Comparison of ENCODE assay signal across 8 cellular contexts in genomic region chr16:57300387-57301125, GRCh38. TPM values are rescaled to one million over a fixed set of nuclear protein-coding genes. Genes with fewer than 3 reads are reported as not detected.
DNase-seq lines count a peak whose midpoint lies in the region; ATAC-seq, FAIRE-seq and TF ChIP-seq lines count a peak whose summit lies in the region.

No MANE protein-coding gene starts in this region.

- peaks cover 0 to 3% (median 0%) of the 10 kb centered on the region in 7 donors for H3K9me3 Mint-ChIP-seq in CD4-positive, CD25-positive, alpha-beta regulatory T cell

- H3K4me3 ChIP-seq in CD4-positive, CD25-positive, alpha-beta regulatory T cell (ENCODE audit: low read depth, low read length), result peak overlapping the region; percentile 90
- H3K4me3 ChIP-seq in dorsolateral prefrontal cortex (peak overlapping the region; percentile 29 to 73 (median 60)), HepG2 (replicated peaks in 1 of 3; ENCODE audit: insufficient read depth in 1 of 3, low read depth in 2 of 3, low read length in 3 of 3) (peak overlapping the region; percentile 62 to 84 (median 63))

- no peak overlapping the region for H2AFZ ChIP-seq in HepG2 (ENCODE audit: low read length)

- no peaks in the 10 kb centered on the region for H3K27me3 ChIP-seq in CD4-positive, CD25-positive, alpha-beta regulatory T cell (ENCODE audit: control insufficient read depth, insufficient read depth, low read length)
- H3K27me3 ChIP-seq in dorsolateral prefrontal cortex, result no peaks in the 10 kb centered on the region
- H3K27me3 ChIP-seq in HepG2 (ENCODE audit: control insufficient read depth in 1 of 2, insufficient read depth in 2 of 2, low read length in 2 of 2), result no peaks in the 10 kb centered on the region; a peak in 1 of 5 replicates

- H4K20me1 ChIP-seq in HepG2 (ENCODE audit: insufficient read depth, low read length), result no peaks in the 10 kb centered on the region; the same call in 1 of the 2 replicates

- in situ Hi-C loops in HepG2 (cut with HindIII; ENCODE audit: extremely low pct_ligation_motif_present, low pct_unique_long_range_greater_than_20kb), result loop anchor here (5.0 kb wide), 3 partner anchors 72 to 217 kb away; partner anchors contain the start of gene CX3CL1

- TF ChIP-seq CTCF in dorsolateral prefrontal cortex (IDR thresholded peaks at IDR 0.05 in 54 of 56, conservative IDR thresholded peaks at IDR 0.05 in 2 of 56; ENCODE audit: low read depth in 1 of 56, partially characterized antibody in 56 of 56), result peak; percentile 89 to 100 (median 98)
- peak; percentile 100 for TF ChIP-seq CTCF in HepG2 (CRISPR knock-in tag; IDR thresholded peaks at IDR 0.05)

- intact Hi-C loops in dorsolateral prefrontal cortex (cut with DNase I) (loop anchor here (1.0 to 5.0 kb wide), 8 partner anchors 55 to 222 kb away; partner anchors contain the start of genes ARL2BP (in 1 of the 2), CX3CL1 (in 1 of the 2), PSME3IP1 (in 1 of the 2) and RSPRY1 (in 1 of the 2)), HepG2 (cut with micrococcal nuclease; ENCODE audit: unreplicated experiment) (loop anchor here (1.0 to 2.0 kb wide), 5 partner anchors 56 to 219 kb away; partner anchors contain the start of genes ARL2BP and CX3CL1)

- no peak overlapping the region for H3K27ac Mint-ChIP-seq in CD4-positive, CD25-positive, alpha-beta regulatory T cell

- H3K4me1 Mint-ChIP-seq in CD4-positive, CD25-positive, alpha-beta regulatory T cell, result peaks cover 0 to 12% (median 4%) of the 10 kb centered on the region in 4 donors

- peaks cover 19% of the 10 kb centered on the region for H3K4me1 ChIP-seq in CD4-positive, CD25-positive, alpha-beta regulatory T cell (ENCODE audit: control insufficient read depth, insufficient read depth, low read length, poor library complexity, severe bottlenecking)
- H3K4me1 ChIP-seq in HepG2 (ENCODE audit: insufficient read depth, low read length), result peaks cover 76% of the 10 kb centered on the region

- peak in 1 of 2 experiments; percentile 16; a peak in 1 of 4 replicates for TF ChIP-seq EP300 in HepG2 (IDR thresholded peaks at IDR 0.05; ENCODE audit: low read depth in 2 of 2, low read length in 2 of 2)
- TF ChIP-seq EP300 in HepG2 (CRISPR knock-in tag; IDR thresholded peaks at IDR 0.05; ENCODE audit: borderline replicate concordance), result no peak; the same call in none of the 2 replicates

- peak; percentile 95 to 97 for ATAC-seq in CD4-positive, CD25-positive, alpha-beta regulatory T cell (ENCODE audit: low read depth in 2 of 2)
- peak; percentile 85 for ATAC-seq in GM19452 (IDR thresholded peaks at IDR 0.05; ENCODE audit: unreplicated experiment)
- peak; percentile 86 for ATAC-seq in HG03571 (IDR thresholded peaks at IDR 0.05; ENCODE audit: unreplicated experiment)
- ATAC-seq in HepG2, result peak; percentile 72

- H3K36me3 ChIP-seq in CD4-positive, CD25-positive, alpha-beta regulatory T cell (ENCODE audit: control insufficient read depth, insufficient read depth, low read length), result no peaks in the 10 kb centered on the region
- H3K36me3 ChIP-seq in HepG2 (replicated peaks in 1 of 2; ENCODE audit: control insufficient read depth in 1 of 2, insufficient read depth in 2 of 2, low read length in 2 of 2), result no peaks in the 10 kb centered on the region

- no peaks in the 10 kb centered on the region for H3K79me2 ChIP-seq in HepG2 (ENCODE audit: insufficient read depth, low read length)

- peak; percentile 97 to 100 (median 99) for DNase-seq in CD4-positive, CD25-positive, alpha-beta regulatory T cell
- DNase-seq in NCI-H748 treated with DMSO at 0.1 percent for 48 hours (lab: John Stamatoyannopoulos, UW) (peak; percentile 91), dorsolateral prefrontal cortex (peak; percentile 97 to 100 (median 99)), HepG2 (ENCODE audit: low spot score) (peak; percentile 99)
- peak; percentile 97 for DNase-seq in activated CD4-positive, alpha-beta T cell treated with anti-CD3 and anti-CD28 coated beads, Interleukin-2, amount 50 U/mL, for 4 hours
- DNase-seq in stimulated activated CD4-positive, alpha-beta T cell treated with anti-CD3 and anti-CD28 coated beads, Interleukin-2, amount 100 ng/mL, for 4 hours (ENCODE audit: low read depth), result peak; percentile 97

- BruUV-seq in HepG2 (replicated peaks; lab: Mats Ljungman, UMichigan), result no TSS peak

- peak; percentile 100 for TF ChIP-seq RAD21 in HepG2 (CRISPR knock-in tag; IDR thresholded peaks at IDR 0.05)

- peak overlapping the region; percentile 54 for H3K9ac ChIP-seq in HepG2 (ENCODE audit: insufficient read depth, low read depth, low read length)

- peak; percentile 100 for FAIRE-seq in HepG2 (lab: Jason Lieb, UNC)

- H3K27ac ChIP-seq in CD4-positive, CD25-positive, alpha-beta regulatory T cell (ENCODE audit: insufficient read depth, low read length, poor library complexity, severe bottlenecking), result peak overlapping the region; percentile 86
- H3K27ac ChIP-seq in dorsolateral prefrontal cortex (peak overlapping the region; percentile 81 to 99 (median 95)), HepG2 (ENCODE audit: extremely low read length, insufficient read depth, low read length) (peak overlapping the region; percentile 59)

- H3K4me2 ChIP-seq in HepG2 (ENCODE audit: low read depth, low read length), result peak overlapping the region; percentile 99

- TF ChIP-seq POLR2A in HepG2 (IDR thresholded peaks at IDR 0.05; ENCODE audit: insufficient read depth in 1 of 2, low read depth in 2 of 2, low read length in 2 of 2), result no peak

- H3K4me3 Mint-ChIP-seq in CD4-positive, CD25-positive, alpha-beta regulatory T cell, result no peak overlapping the region

- peaks cover 5% of the 10 kb centered on the region for H3K27me3 Mint-ChIP-seq in CD4-positive, CD25-positive, alpha-beta regulatory T cell

- CTCF ChIA-PET in HepG2 (lab: Yijun Ruan, JAX; ENCODE audit: low intra/inter-chr PET ratio, low total read pairs), result interaction anchor here (0.8 to 6.2 kb wide), 8 partner anchors 72 to 219 kb away, joined by 3 to 142 read pairs (median 4); partner anchors contain the start of gene CX3CL1

- POLR2A ChIA-PET in HepG2 (lab: Yijun Ruan, JAX), result interaction anchor here (0.6 to 12.2 kb wide), 19 partner anchors 11 to 218 kb away, joined by 3 to 303 read pairs (median 4); partner anchors contain the start of genes ARL2BP, CX3CL1, POLR2C and PSME3IP1

- H3K9me3 ChIP-seq in CD4-positive, CD25-positive, alpha-beta regulatory T cell (ENCODE audit: control insufficient read depth in 2 of 2, low read length in 2 of 2), result no peaks in the 10 kb centered on the region
- H3K9me3 ChIP-seq in HepG2 (ENCODE audit: low read length), result no peaks in the 10 kb centered on the region

- WGBS in HepG2 (ENCODE audit: low lambda C conversion rate), result 16% methylated on average over 35 of the region's 36 CpGs

- peaks cover 2% of the 10 kb centered on the region for H3K36me3 Mint-ChIP-seq in CD4-positive, CD25-positive, alpha-beta regulatory T cell

RNA-seq across cellular contexts. Expression of gene PLLP, which starts 16.1 kb away (rescaled TPM):
- total RNA-seq in CD4-positive, CD25-positive, alpha-beta regulatory T cell, result not detected
- 1 to 10 TPM in 2 of 4 donors, under 1 TPM in 2; 0.46 to 1.3 (median 0.82) TPM for polyA plus RNA-seq in CD4-positive, CD25-positive, alpha-beta regulatory T cell
- total RNA-seq in dorsolateral prefrontal cortex, result 100 to 1,000 TPM in 55 of 120 experiments, 10 to 100 TPM in 65; 20.8 to 459 (median 91.3) TPM
- 39.5 and 60.6 TPM in 2 replicates for total RNA-seq in HepG2 (2016; rRNA removed; fragmentation: Illumina TruSeq; extraction: Trizol)
- 31.6 and 42.4 TPM in 2 replicates for total RNA-seq in HepG2 (2016; cell fraction: cytosol; rRNA removed; fragmentation: Illumina TruSeq; extraction: Trizol; ENCODE audit: low read depth)
- total RNA-seq in HepG2 (2016; cell fraction: insoluble cytoplasmic fraction; rRNA removed; fragmentation: Illumina TruSeq; extraction: Trizol), result 36.8 and 62.7 TPM in 2 replicates
- 53.7 and 65.8 TPM in 2 replicates for total RNA-seq in HepG2 (2016; cell fraction: membrane; rRNA removed; fragmentation: Illumina TruSeq; extraction: Trizol)
- 44.1 and 48.9 TPM in 2 replicates for total RNA-seq in HepG2 (2016; cell fraction: nucleus; rRNA removed; fragmentation: Illumina TruSeq; extraction: Trizol)
- polyA plus RNA-seq in HepG2 (2011; rRNA removed), result 127 and 160 TPM in 2 replicates
- polyA plus RNA-seq in HepG2 (2011; cell fraction: cytosol; rRNA removed), result 145 and 183 TPM in 2 replicates
- polyA plus RNA-seq in HepG2 (2011; cell fraction: nucleus; rRNA removed), result 77.5 and 88.9 TPM in 2 replicates
- 40.5 and 51.4 TPM in 2 replicates for polyA plus RNA-seq in HepG2 (2012)
- 35.9 and 51.7 TPM in 2 replicates for polyA plus RNA-seq in HepG2 (2016; cell fraction: cytosol; fragmentation: Illumina TruSeq; extraction: Trizol; ENCODE audit: low read depth)
- polyA plus RNA-seq in HepG2 (2016; cell fraction: insoluble cytoplasmic fraction; fragmentation: Illumina TruSeq; extraction: Trizol; ENCODE audit: low read depth), result 47.5 and 48.8 TPM in 2 replicates
- 56.6 and 67.1 TPM in 2 replicates for polyA plus RNA-seq in HepG2 (2016; cell fraction: membrane; fragmentation: Illumina TruSeq; extraction: Trizol; ENCODE audit: low read depth)
- polyA plus RNA-seq in HepG2 (2016; cell fraction: nucleus; fragmentation: Illumina TruSeq; extraction: Trizol; ENCODE audit: insufficient read depth, low read depth), result 83.7 and 88.2 TPM in 2 replicates
- 159 and 370 TPM in 2 replicates for polyA minus RNA-seq in HepG2 (2011; rRNA and poly(A)+ RNA removed; ENCODE audit: low replicate concordance)
- 54.5 and 69.4 TPM in 2 replicates for polyA minus RNA-seq in HepG2 (2011; cell fraction: cytosol; rRNA and poly(A)+ RNA removed)
- 23.7 and 30.3 TPM in 2 replicates for polyA minus RNA-seq in HepG2 (2011; cell fraction: nucleus; rRNA and poly(A)+ RNA removed)

RNA-seq across cellular contexts. Expression of gene ARL2BP, which starts 55.5 kb away (rescaled TPM):
- total RNA-seq in CD4-positive, CD25-positive, alpha-beta regulatory T cell, result 26.9 TPM
- polyA plus RNA-seq in CD4-positive, CD25-positive, alpha-beta regulatory T cell, result 100 to 1,000 TPM; 102 to 121 (median 104) TPM
- total RNA-seq in dorsolateral prefrontal cortex (10 to 100 TPM; 36.8 to 68.6 (median 51.1) TPM), HepG2 (2016; rRNA removed; fragmentation: Illumina TruSeq; extraction: Trizol) (67.6 and 97.1 TPM in 2 replicates)
- 43.5 and 44.1 TPM in 2 replicates for total RNA-seq in HepG2 (2016; cell fraction: cytosol; rRNA removed; fragmentation: Illumina TruSeq; extraction: Trizol; ENCODE audit: low read depth)
- total RNA-seq in HepG2 (2016; cell fraction: insoluble cytoplasmic fraction; rRNA removed; fragmentation: Illumina TruSeq; extraction: Trizol), result 66.0 and 92.7 TPM in 2 replicates
- 109 and 111 TPM in 2 replicates for total RNA-seq in HepG2 (2016; cell fraction: membrane; rRNA removed; fragmentation: Illumina TruSeq; extraction: Trizol)
- total RNA-seq in HepG2 (2016; cell fraction: nucleus; rRNA removed; fragmentation: Illumina TruSeq; extraction: Trizol), result 24.1 and 29.7 TPM in 2 replicates
- polyA plus RNA-seq in HepG2 (2011; rRNA removed), result 50.8 and 64.3 TPM in 2 replicates
- 39.2 and 54.5 TPM in 2 replicates for polyA plus RNA-seq in HepG2 (2011; cell fraction: cytosol; rRNA removed)
- polyA plus RNA-seq in HepG2 (2011; cell fraction: nucleus; rRNA removed), result 13.9 and 16.0 TPM in 2 replicates
- polyA plus RNA-seq in HepG2 (2012), result 30.2 and 34.8 TPM in 2 replicates
- 58.2 and 66.9 TPM in 2 replicates for polyA plus RNA-seq in HepG2 (2016; cell fraction: cytosol; fragmentation: Illumina TruSeq; extraction: Trizol; ENCODE audit: low read depth)
- polyA plus RNA-seq in HepG2 (2016; cell fraction: insoluble cytoplasmic fraction; fragmentation: Illumina TruSeq; extraction: Trizol; ENCODE audit: low read depth), result 110 and 111 TPM in 2 replicates
- polyA plus RNA-seq in HepG2 (2016; cell fraction: membrane; fragmentation: Illumina TruSeq; extraction: Trizol; ENCODE audit: low read depth), result 110 and 116 TPM in 2 replicates
- polyA plus RNA-seq in HepG2 (2016; cell fraction: nucleus; fragmentation: Illumina TruSeq; extraction: Trizol; ENCODE audit: insufficient read depth, low read depth), result 41.6 and 42.0 TPM in 2 replicates
- 31.4 and 38.5 TPM in 2 replicates for polyA minus RNA-seq in HepG2 (2011; rRNA and poly(A)+ RNA removed; ENCODE audit: low replicate concordance)
- polyA minus RNA-seq in HepG2 (2011; cell fraction: cytosol; rRNA and poly(A)+ RNA removed), result 29.3 and 33.2 TPM in 2 replicates
- polyA minus RNA-seq in HepG2 (2011; cell fraction: nucleus; rRNA and poly(A)+ RNA removed), result 14.2 and 21.6 TPM in 2 replicates

RNA-seq across cellular contexts. Expression of gene CCL22, which starts 58.0 kb away (rescaled TPM):
- total RNA-seq in CD4-positive, CD25-positive, alpha-beta regulatory T cell, result not detected
- not detected for polyA plus RNA-seq in CD4-positive, CD25-positive, alpha-beta regulatory T cell
- total RNA-seq in dorsolateral prefrontal cortex, result under 1 TPM in 23 of 120 experiments, not detected in 97; 0.15 to 0.56 (median 0.19) TPM
- 0.06 TPM in 1 of 2 replicates, not detected in the other for total RNA-seq in HepG2 (2016; rRNA removed; fragmentation: Illumina TruSeq; extraction: Trizol)
- total RNA-seq in HepG2 (2016; cell fraction: cytosol; rRNA removed; fragmentation: Illumina TruSeq; extraction: Trizol; ENCODE audit: low read depth), result not detected in 2 replicates
- 0.06 and 0.09 TPM in 2 replicates for total RNA-seq in HepG2 (2016; cell fraction: insoluble cytoplasmic fraction; rRNA removed; fragmentation: Illumina TruSeq; extraction: Trizol)
- not detected in 2 replicates for total RNA-seq in HepG2 (2016; cell fraction: membrane; rRNA removed; fragmentation: Illumina TruSeq; extraction: Trizol)
- total RNA-seq in HepG2 (2016; cell fraction: nucleus; rRNA removed; fragmentation: Illumina TruSeq; extraction: Trizol), result 0.16 TPM in 1 of 2 replicates, not detected in the other
- polyA plus RNA-seq in HepG2 (2011; rRNA removed), result 0.04 TPM in 1 of 2 replicates, not detected in the other
- polyA plus RNA-seq in HepG2 (2011; cell fraction: cytosol; rRNA removed), result 0.01 and 0.04 TPM in 2 replicates
- polyA plus RNA-seq in HepG2 (2011; cell fraction: nucleus; rRNA removed), result 0.03 TPM in 1 of 2 replicates, not detected in the other
- 0.04 TPM in 1 of 2 replicates, not detected in the other for polyA plus RNA-seq in HepG2 (2012)
- 0.05 TPM in 1 of 2 replicates, not detected in the other for polyA plus RNA-seq in HepG2 (2016; cell fraction: cytosol; fragmentation: Illumina TruSeq; extraction: Trizol; ENCODE audit: low read depth)
- polyA plus RNA-seq in HepG2 (2016; cell fraction: insoluble cytoplasmic fraction; fragmentation: Illumina TruSeq; extraction: Trizol; ENCODE audit: low read depth), result 0.17 TPM in 1 of 2 replicates, not detected in the other
- polyA plus RNA-seq in HepG2 (2016; cell fraction: membrane; fragmentation: Illumina TruSeq; extraction: Trizol; ENCODE audit: low read depth), result 0.06 TPM in 1 of 2 replicates, not detected in the other
- polyA plus RNA-seq in HepG2 (2016; cell fraction: nucleus; fragmentation: Illumina TruSeq; extraction: Trizol; ENCODE audit: insufficient read depth, low read depth), result 0.25 TPM in 1 of 2 replicates, not detected in the other
- polyA minus RNA-seq in HepG2 (2011; rRNA and poly(A)+ RNA removed; ENCODE audit: low replicate concordance), result 0.07 TPM in 1 of 2 replicates, not detected in the other
- not detected in 2 replicates for polyA minus RNA-seq in HepG2 (2011; cell fraction: cytosol; rRNA and poly(A)+ RNA removed)
- polyA minus RNA-seq in HepG2 (2011; cell fraction: nucleus; rRNA and poly(A)+ RNA removed), result not detected in 2 replicates

Comparison
In these comparisons a context has a peak if more than half of its experiments do, and no peak if none do; other contexts are left out.
1. Peak in every context shown above with its lines: DNase-seq, ATAC-seq, H3K4me3 ChIP-seq and H3K27ac ChIP-seq.
2. RNA of gene PLLP, which starts 16.1 kb away (total RNA-seq): 20.8 to 459 TPM in dorsolateral prefrontal cortex and 31.6 to 65.8 TPM in HepG2; not detected in CD4-positive, CD25-positive, alpha-beta regulatory T cell (single experiment); every median in the first group is over 10 times any median in the second.